28 cellular contexts compared by ENCODE assay signal in the genomic region with DNA sequence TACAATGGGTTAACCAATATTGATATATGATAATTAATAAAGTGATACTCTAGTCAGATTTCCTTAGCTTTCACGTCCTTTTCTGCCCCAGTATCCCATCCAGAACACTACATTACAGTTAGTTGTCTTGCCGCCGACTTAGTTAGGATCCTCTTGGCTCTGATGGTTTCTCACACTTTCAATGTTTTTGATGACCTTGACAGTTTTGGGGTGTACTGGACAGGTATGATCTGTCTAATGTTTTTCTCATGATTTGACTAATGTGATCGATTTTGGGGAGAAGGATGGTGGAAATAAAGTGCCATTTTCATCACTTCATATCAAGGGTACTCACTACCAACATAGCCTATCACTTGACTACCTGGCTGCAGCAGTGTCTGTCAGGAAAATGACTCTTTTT.
"Had no signal": no experiment of that assay in that cellular context is flagged by ENCODE, and none has a peak within 500 bp of the region (broad histone marks: within the 10 kb centered on the region; RNA-seq: fewer than 3 reads in every experiment).

No MANE protein-coding gene starts in this region.

- H2AFZ ChIP-seq: neural progenitor cell, parathyroid adenoma had no signal

- H3K4me2 ChIP-seq: neural progenitor cell, smooth muscle cell had no signal

- H3K27ac ChIP-seq: neural progenitor cell, ovary, parathyroid adenoma, psoas muscle, skin epidermis, spleen, suprapubic skin, testis, tibial artery, transverse colon, upper lobe of right lung, uterus had no signal

- H3K79me2 ChIP-seq: parathyroid adenoma had no signal

- ATAC-seq: natural killer cell; psoas muscle; right cardiac atrium; sciatic nerve; stimulated activated memory B cell treated with anti-CD40 and anti-IgM and Interleukin-4, amounts not matched to agents 10 μg/mL and 1 μg/mL and 100 μg/mL, for 72 hours; stimulated activated naive CD8-positive, alpha-beta T cell treated with anti-CD3 and anti-CD28 coated beads, Interleukin-15, amount 100 ng/mL, for 72 hours; stimulated activated naive CD8-positive, alpha-beta T cell treated with anti-CD3 and anti-CD28 coated beads, Interleukin-15, Interleukin-2, amounts not matched to agents 100 U/mL and 50 U/mL, for 24 hours; upper lobe of right lung had no signal

- H3K4me3 ChIP-seq: neural progenitor cell, ovary, psoas muscle, skin epidermis, smooth muscle cell, spleen, suprapubic skin, testis, tibial artery, transverse colon, upper lobe of right lung, uterus had no signal

- H3K4me1 ChIP-seq: neural progenitor cell, parathyroid adenoma, psoas muscle, spleen, suprapubic skin, testis, tibial artery, transverse colon, upper lobe of right lung, uterus had no signal

- DNase-seq: natural killer cell; occipital lobe; ovary; posterior cingulate gyrus; psoas muscle; right cardiac atrium; spleen; stimulated activated CD4-positive, alpha-beta T cell treated with anti-CD3 and anti-CD28 coated beads, Interleukin-12 subunit alpha, Interleukin-12 subunit beta, amount 100 ng/mL, for 4 hours; stimulated activated CD4-positive, alpha-beta T cell treated with anti-CD3 and anti-CD28 coated beads, Interleukin-1b, Interleukin-23, amount 100 ng/mL, for 48 hours; stimulated activated CD4-positive, alpha-beta T cell treated with anti-CD3 and anti-CD28 coated beads, Interleukin-4, amount 100 ng/mL, for 1 hour; stimulated activated CD4-positive, alpha-beta T cell treated with anti-CD3 and anti-CD28 coated beads, Interleukin-4, amount 100 ng/mL, for 4 hours; stimulated activated CD8-positive, alpha-beta memory T cell treated with anti-CD3 and anti-CD28 coated beads, Interleukin-4, amount 100 ng/mL, for 48 hours; stimulated activated naive CD4-positive, alpha-beta T cell; stimulated activated naive CD8-positive, alpha-beta T cell treated with anti-CD3 and anti-CD28 coated beads, Interleukin-15, amount 100 ng/mL, for 72 hours; stimulated activated naive CD8-positive, alpha-beta T cell treated with anti-CD3 and anti-CD28 coated beads, Interleukin-15, Interleukin-2, amounts not matched to agents 100 U/mL and 50 U/mL, for 24 hours; substantia nigra; testis; tibial artery; transverse colon; upper lobe of right lung; uterus had no signal

- H3K27me3 ChIP-seq: neural progenitor cell, ovary, spleen, suprapubic skin, testis, transverse colon, upper lobe of right lung, uterus had no signal

- H3K36me3 ChIP-seq: ovary, spleen, suprapubic skin, tibial artery, transverse colon, upper lobe of right lung, uterus had no signal

- H3K9ac ChIP-seq: neural progenitor cell, parathyroid adenoma had no signal

- H3K9me3 ChIP-seq: ovary, psoas muscle, suprapubic skin, testis, tibial artery, transverse colon, upper lobe of right lung, uterus had no signal
